Comparison of ENCODE assay signal across 9 cellular contexts in the genomic region with DNA sequence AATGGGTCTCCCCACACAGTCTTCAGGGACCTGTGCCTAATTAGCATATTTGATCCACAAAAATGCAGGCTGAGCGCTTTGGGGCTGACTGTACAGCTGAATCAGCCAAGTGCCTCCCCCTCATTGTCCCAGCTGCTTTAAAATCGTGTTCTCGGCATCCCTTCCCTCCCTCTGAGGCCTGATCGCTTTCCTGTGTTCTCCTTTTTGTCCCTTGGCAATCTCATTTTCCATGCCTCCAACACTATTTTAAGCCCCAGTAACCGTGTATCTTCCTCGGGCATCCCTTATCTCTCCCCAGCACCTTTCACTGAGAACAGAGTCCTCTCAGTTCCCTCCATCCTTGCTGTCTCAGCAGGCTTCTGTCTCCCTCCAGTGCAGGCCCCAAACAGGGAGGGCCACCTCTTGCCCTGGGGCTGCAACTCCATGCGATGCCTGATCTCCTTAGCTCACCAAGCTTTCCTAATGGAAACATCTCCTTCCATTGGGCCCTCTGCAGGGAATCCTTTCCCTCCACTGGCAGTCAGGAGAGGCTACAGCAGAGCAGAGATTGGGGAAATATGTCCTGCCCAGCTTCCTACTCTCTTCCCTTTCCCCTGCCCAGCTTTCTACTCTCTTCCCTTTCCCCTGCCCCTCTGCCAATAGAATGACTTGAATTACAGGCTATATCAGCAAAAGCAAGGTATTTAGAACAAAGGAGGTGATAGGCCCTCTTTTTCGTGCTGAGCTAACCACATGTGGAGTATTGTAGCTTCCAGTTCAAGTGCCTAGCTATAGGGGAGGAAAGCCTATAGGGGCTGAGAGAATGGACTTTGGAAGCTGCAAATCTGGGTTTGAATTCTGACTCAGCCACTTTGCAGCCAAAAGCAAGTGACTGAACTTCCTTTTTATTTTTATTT. TPM values are rescaled to one million over a fixed set of nuclear protein-coding genes. Genes with fewer than 3 reads are reported as not detected.
DNase-seq lines count a peak whose midpoint lies in the region; ATAC-seq, FAIRE-seq and TF ChIP-seq lines count a peak whose summit lies in the region.
"Had no signal": no experiment of that assay in that cellular context is flagged by ENCODE, and none has a peak within 500 bp of the region (broad histone marks: within the 10 kb centered on the region; RNA-seq: fewer than 3 reads in every experiment).

No MANE protein-coding gene starts in this region.

- CTCF ChIA-PET in A673 (lab: Charles Lee) = interaction anchor here (2.1 kb wide), 1 partner anchor 224 kb away, joined by 5 read pairs; no protein-coding TSS in a partner anchor

- H3K36me3 ChIP-seq in A673 (ENCODE audit: insufficient read depth, low read length, poor library complexity, severe bottlenecking) = no peaks in the 10 kb centered on the region
- H3K36me3 ChIP-seq: BLaER1 treated with 17β-estradiol and CSF1 and Interleukin-3, amounts not matched to agents 10 nM and 100 nM had no signal

- no peaks in the 10 kb centered on the region for H3K9me3 Mint-ChIP-seq in activated naive CD8-positive, alpha-beta T cell treated with anti-CD3 and anti-CD28 coated beads for 36 hours
- no peaks in the 10 kb centered on the region for H3K9me3 Mint-ChIP-seq in natural killer cell

- TF ChIP-seq CTCF in A673 (conservative IDR thresholded peaks at IDR 0.05; ENCODE audit: low read depth, low read length) (no peak), epithelial cell of esophagus (IDR thresholded peaks at IDR 0.05; ENCODE audit: insufficient read depth, low read depth, low read length, missing control alignments) (no peak), natural killer cell (IDR thresholded peaks at IDR 0.05) (no peak)

- no peaks in the 10 kb centered on the region for H3K27me3 ChIP-seq in A673 (replicated peaks; ENCODE audit: insufficient read depth, low read depth, low read length, poor library complexity)
- H3K27me3 ChIP-seq: BLaER1 treated with 17β-estradiol and CSF1 and Interleukin-3, amounts not matched to agents 10 nM and 100 nM had no signal

- no peak overlapping the region for H3K27ac Mint-ChIP-seq in activated naive CD8-positive, alpha-beta T cell treated with anti-CD3 and anti-CD28 coated beads for 36 hours
- H3K27ac Mint-ChIP-seq in natural killer cell = no peak overlapping the region

- intact Hi-C loops in A673 (cut with micrococcal nuclease; ENCODE audit: unreplicated experiment) = loop anchor here (5.0 kb wide), 1 partner anchor 144 kb away; no protein-coding TSS in a partner anchor
- intact Hi-C loops in natural killer cell (cut with micrococcal nuclease) = no loop called here

- no peak overlapping the region for H3K4me3 Mint-ChIP-seq in activated naive CD8-positive, alpha-beta T cell treated with anti-CD3 and anti-CD28 coated beads for 36 hours
- H3K4me3 Mint-ChIP-seq in natural killer cell = no peak overlapping the region

- H3K4me3 ChIP-seq in A673 (ENCODE audit: low read depth, low read length, poor library complexity, severe bottlenecking) = no peak overlapping the region
- H3K4me3 ChIP-seq in epithelial cell of esophagus (ENCODE audit: low read length) = no peak overlapping the region
- H3K4me3 ChIP-seq: BLaER1 treated with 17β-estradiol and CSF1 and Interleukin-3, amounts not matched to agents 10 nM and 100 nM had no signal

- BruUV-seq in A673 (replicated peaks; lab: Mats Ljungman, UMichigan) = no TSS peak

- POLR2A ChIA-PET in A673 (lab: Charles Lee; ENCODE audit: low non-redundant PET) = no interaction called here

- H3K4me1 ChIP-seq in A673 (ENCODE audit: insufficient read depth, low read length, poor library complexity, severe bottlenecking) = peaks cover 9% of the 10 kb centered on the region

- H3K27me3 Mint-ChIP-seq in activated naive CD8-positive, alpha-beta T cell treated with anti-CD3 and anti-CD28 coated beads for 36 hours = no peaks in the 10 kb centered on the region
- H3K27me3 Mint-ChIP-seq in natural killer cell (ENCODE audit: low read depth in 2 of 2) = no peaks in the 10 kb centered on the region

- peak; percentile 14 for FAIRE-seq in RCC 7860 (lab: Jason Lieb, UNC)

- H3K27ac ChIP-seq in A673 (ENCODE audit: low read depth, low read length, poor library complexity, severe bottlenecking) = no peak overlapping the region

- H3K9me3 ChIP-seq in A673 (ENCODE audit: low read depth, low read length, poor library complexity, severe bottlenecking) = no peaks in the 10 kb centered on the region
- H3K9me3 ChIP-seq: BLaER1 treated with 17β-estradiol and CSF1 and Interleukin-3, amounts not matched to agents 10 nM and 100 nM had no signal

- no peak for ATAC-seq in natural killer cell

- H3K36me3 Mint-ChIP-seq in activated naive CD8-positive, alpha-beta T cell treated with anti-CD3 and anti-CD28 coated beads for 36 hours = no peaks in the 10 kb centered on the region
- no peaks in the 10 kb centered on the region for H3K36me3 Mint-ChIP-seq in natural killer cell

- no peaks in the 10 kb centered on the region for H3K4me1 Mint-ChIP-seq in activated naive CD8-positive, alpha-beta T cell treated with anti-CD3 and anti-CD28 coated beads for 36 hours
- no peaks in the 10 kb centered on the region for H3K4me1 Mint-ChIP-seq in natural killer cell

- peak; percentile 60 for DNase-seq in A673 (ENCODE audit: low spot score)
- peak; percentile 84 for DNase-seq in RCC 7860 (ENCODE audit: low spot score)
- DNase-seq in epithelial cell of esophagus (ENCODE audit: low read depth) = peak; percentile 82
- DNase-seq in myocyte (ENCODE audit: low read depth) = peak; percentile 94
- no peak for DNase-seq in LoVo (ENCODE audit: low spot score)
- no peak for DNase-seq in stimulated activated CD4-positive, alpha-beta T cell treated with anti-CD3 and anti-CD28 coated beads, Interleukin-12 subunit alpha, Interleukin-12 subunit beta, amount 100 ng/mL, for 4 hours
- DNase-seq in activated naive CD8-positive, alpha-beta T cell treated with anti-CD3 and anti-CD28 coated beads for 36 hours = no peak
- DNase-seq in natural killer cell = no peak

RNA-seq across cellular contexts. Expression of gene UQCR10, which starts 13.9 kb away (rescaled TPM):
- 107 and 119 TPM in 2 replicates for total RNA-seq in A673 (2021)
- 106 and 140 TPM in 2 replicates for total RNA-seq in myocyte
- polyA plus RNA-seq in myocyte (2012) = 279 TPM
- 100 to 1,000 TPM; 108 to 117 TPM for total RNA-seq in activated naive CD8-positive, alpha-beta T cell treated with anti-CD3 and anti-CD28 coated beads for 36 hours
- total RNA-seq in natural killer cell = 10 to 100 TPM; 33.6 to 40.8 (median 35.4) TPM

RNA-seq across cellular contexts. Expression of gene ZMAT5, which starts 14.2 kb away (rescaled TPM):
- total RNA-seq in A673 (2021) (19.8 and 23.6 TPM in 2 replicates), myocyte (37.8 and 44.5 TPM in 2 replicates), natural killer cell (10 to 100 TPM; 15.9 to 20.0 (median 16.0) TPM)
- 36.6 TPM for polyA plus RNA-seq in myocyte (2012)
- total RNA-seq in activated naive CD8-positive, alpha-beta T cell treated with anti-CD3 and anti-CD28 coated beads for 36 hours = 10 to 100 TPM; 17.1 to 17.5 TPM

RNA-seq across cellular contexts. Expression of gene ASCC2, which starts 57.0 kb away (rescaled TPM):
- total RNA-seq in A673 (2021) (54.5 and 54.9 TPM in 2 replicates), myocyte (20.1 and 33.6 TPM in 2 replicates), natural killer cell (100 to 1,000 TPM; 102 to 130 (median 128) TPM)
- polyA plus RNA-seq in myocyte (2012) = 52.0 TPM
- 10 to 100 TPM; 70.9 to 73.5 TPM for total RNA-seq in activated naive CD8-positive, alpha-beta T cell treated with anti-CD3 and anti-CD28 coated beads for 36 hours

Comparison
In these comparisons a context has a peak if more than half of its experiments do, and no peak if none do; other contexts are left out.
1. DNase-seq: peak in A673 (single experiment), RCC 7860 (single experiment), epithelial cell of esophagus (single experiment) and myocyte (single experiment); none in LoVo (single experiment), stimulated activated CD4-positive, alpha-beta T cell treated with anti-CD3 and anti-CD28 coated beads, Interleukin-12 subunit alpha, Interleukin-12 subunit beta, amount 100 ng/mL, for 4 hours (single experiment), activated naive CD8-positive, alpha-beta T cell treated with anti-CD3 and anti-CD28 coated beads for 36 hours (single experiment) and natural killer cell (single experiment).